9 cellular contexts compared by ENCODE assay signal in genomic region chr3:38031022-38031994, GRCh38. TPM values are rescaled to one million over a fixed set of nuclear protein-coding genes. Genes with fewer than 3 reads are reported as not detected.
DNase-seq lines count a peak whose midpoint lies in the region; ATAC-seq and TF ChIP-seq lines count a peak whose summit lies in the region.
"Had no signal": no experiment of that assay in that cellular context is flagged by ENCODE, and none has a peak within 500 bp of the region (broad histone marks: within the 10 kb centered on the region; RNA-seq: fewer than 3 reads in every experiment).

No MANE protein-coding gene starts in this region.

- DNase-seq in HS-5 (ENCODE audit: low read depth): peak; percentile 40
- DNase-seq in activated CD4-positive, alpha-beta T cell treated with anti-CD3 and anti-CD28 coated beads, Interleukin-2, amount 50 U/mL, for 1 hour: peak; percentile 61
- peak; percentile 43 to 68 for DNase-seq in psoas muscle
- DNase-seq in GM13976 (ENCODE audit: low spot score): no peak

- H3K4me3 ChIP-seq in psoas muscle: no peak overlapping the region

- in situ Hi-C loops in GM13976 (cut with MboI; ENCODE audit: low sequenced_read_pairs, unreplicated experiment): no loop called here

- H3K4me1 ChIP-seq in psoas muscle: peaks cover 5% of the 10 kb centered on the region

- TF ChIP-seq CTCF in psoas muscle (IDR thresholded peaks at IDR 0.05) (no peak), GM13976 (IDR thresholded peaks at IDR 0.05; ENCODE audit: borderline replicate concordance, control extremely low read depth, extremely low read depth, insufficient read depth, missing control alignments) (no peak)

- intact Hi-C loops in psoas muscle (cut with DNase I): no loop called here

- WGBS in psoas muscle, 3 donors: 31 to 51% (median 36%) methylated on average over 9 of the region's 9 CpGs

- H3K27ac ChIP-seq in psoas muscle: no peak overlapping the region

- ATAC-seq in esophagus mucosa (peak; percentile 86), psoas muscle (peak; percentile 33 to 69 (median 52)), HG03097 (IDR thresholded peaks at IDR 0.05; ENCODE audit: low FRiP score, unreplicated experiment) (no peak), GM21367 (IDR thresholded peaks at IDR 0.05; ENCODE audit: unreplicated experiment) (no peak), HG03280 (IDR thresholded peaks at IDR 0.05; ENCODE audit: unreplicated experiment) (no peak)

- H3K9me3 ChIP-seq in psoas muscle: no peaks in the 10 kb centered on the region

- H3K27me3 ChIP-seq in psoas muscle (ENCODE audit: insufficient read depth in 3 of 3, low read length in 2 of 3): peaks cover 0 to 5% (median 4%) of the 10 kb centered on the region in 3 donors

- no peaks in the 10 kb centered on the region for H3K36me3 ChIP-seq in psoas muscle (ENCODE audit: insufficient read depth in 1 of 2, low read depth in 1 of 2)

RNA-seq across cellular contexts. Expression of gene PLCD1, which starts 1.9 kb away (rescaled TPM):
- total RNA-seq in esophagus mucosa (72.5 TPM), psoas muscle (1 to 10 TPM; 2.4 to 7.9 (median 4.9) TPM)
- 1 to 10 TPM; 3.0 to 5.6 (median 4.8) TPM for polyA plus RNA-seq in psoas muscle

RNA-seq across cellular contexts. Expression of gene DLEC1, which starts 7.7 kb away (rescaled TPM):
- total RNA-seq in esophagus mucosa (0.08 TPM), psoas muscle (under 1 TPM in 2 of 4 donors, not detected in 2; 0.04 to 0.09 TPM)
- under 1 TPM; 0.01 to 0.09 (median 0.05) TPM for polyA plus RNA-seq in psoas muscle
- total RNA-seq: glomerular endothelial cell had no signal

RNA-seq across cellular contexts. Expression of gene VILL, which starts 40.7 kb away (rescaled TPM):
- 6.1 TPM for total RNA-seq in esophagus mucosa
- 1 to 10 TPM in 1 of 4 donors, under 1 TPM in 3; 0.75 to 2.1 (median 0.87) TPM for total RNA-seq in psoas muscle
- polyA plus RNA-seq in psoas muscle: 1 to 10 TPM in 1 of 3 donors, under 1 TPM in 2; 0.65 to 1.3 (median 0.96) TPM

Comparison
In these comparisons a context has a peak if more than half of its experiments do, and no peak if none do; other contexts are left out.
1. ATAC-seq: peak in esophagus mucosa (single experiment) and psoas muscle (4 of 4); none in HG03097 (single experiment), GM21367 (single experiment) and HG03280 (single experiment).